ENCODE assay signal across 1 cellular context in the genomic region with DNA sequence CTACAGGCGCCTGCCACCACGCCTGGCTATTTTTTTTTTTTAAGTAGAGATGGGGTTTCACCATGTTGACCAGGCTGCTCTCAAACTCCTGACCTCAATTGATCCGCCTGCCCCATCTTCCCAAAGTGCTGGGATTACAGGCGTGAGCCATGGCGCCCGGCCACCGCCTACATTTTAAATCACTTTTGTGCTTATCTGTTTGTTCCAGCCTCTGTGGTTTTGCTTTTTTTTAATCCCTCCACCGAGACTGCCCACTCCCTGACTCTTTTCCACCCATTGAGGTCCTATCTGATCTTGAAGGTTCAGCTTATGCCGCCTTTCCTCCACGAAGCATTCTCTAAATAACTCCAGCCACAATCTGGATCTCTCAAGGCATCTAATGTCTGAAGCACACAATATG.
TF ChIP-seq lines count a peak whose summit lies in the region.

No MANE protein-coding gene starts in this region.

TF ChIP-seq in K562, 482 proteins besides CTCF, POLR2A, EP300 and RAD21 (continued from another document and continues in another):
- TF ChIP-seq, protein P1, sequence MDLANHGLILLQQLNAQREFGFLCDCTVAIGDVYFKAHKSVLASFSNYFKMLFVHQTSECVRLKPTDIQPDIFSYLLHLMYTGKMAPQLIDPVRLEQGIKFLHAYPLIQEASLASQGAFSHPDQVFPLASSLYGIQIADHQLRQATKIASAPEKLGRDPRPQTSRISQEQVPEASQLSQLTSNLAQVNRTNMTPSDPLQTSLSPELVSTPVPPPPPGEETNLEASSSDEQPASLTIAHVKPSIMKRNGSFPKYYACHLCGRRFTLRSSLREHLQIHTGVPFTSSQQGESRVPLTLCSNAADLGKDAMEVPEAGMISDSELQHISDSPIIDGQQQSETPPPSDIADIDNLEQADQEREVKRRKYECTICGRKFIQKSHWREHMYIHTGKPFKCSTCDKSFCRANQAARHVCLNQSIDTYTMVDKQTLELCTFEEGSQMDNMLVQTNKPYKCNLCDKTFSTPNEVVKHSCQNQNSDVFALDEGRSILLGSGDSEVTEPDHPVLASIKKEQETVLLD (IDR thresholded peaks at IDR 0.05), result no peak
- TF ChIP-seq RUNX1 (IDR thresholded peaks at IDR 0.05; ENCODE audit: low read depth) (no peak), TAF1 (IDR thresholded peaks at IDR 0.05; ENCODE audit: control insufficient read depth, extremely low read depth, insufficient read depth, low read length, severe bottlenecking) (no peak), HDAC1 (IDR thresholded peaks at IDR 0.05) (peak in 1 of 2 experiments; percentile 79; a peak in 2 of 4 replicates), POLR2AphosphoS2 (IDR thresholded peaks at IDR 0.05; ENCODE audit: low read length) (no peak), ARID1B (IDR thresholded peaks at IDR 0.05) (peak; percentile 74), NR2C1 (IDR thresholded peaks at IDR 0.05) (no peak), NR2C1 (tag; IDR thresholded peaks at IDR 0.05) (no peak), POLR2H (tag; IDR thresholded peaks at IDR 0.05; ENCODE audit: low read depth) (no peak), ZBTB1 (CRISPR knock-in tag; IDR thresholded peaks at IDR 0.05; ENCODE audit: borderline replicate concordance, low read depth) (no peak), NBN (IDR thresholded peaks at IDR 0.05; ENCODE audit: low read depth) (no peak), HIVEP1 (CRISPR knock-in tag; IDR thresholded peaks at IDR 0.05) (no peak), TAF9B (IDR thresholded peaks at IDR 0.05; ENCODE audit: partially characterized antibody) (no peak), SMARCE1 (IDR thresholded peaks at IDR 0.05) (peak; percentile 49; the same call in 1 of the 2 replicates), TRIM24 (IDR thresholded peaks at IDR 0.05) (no peak), POLR2G (IDR thresholded peaks at IDR 0.05; ENCODE audit: low read depth, low read length) (no peak), SIRT6 (IDR thresholded peaks at IDR 0.05; ENCODE audit: low read depth, low read length) (no peak), TEAD4 (IDR thresholded peaks at IDR 0.05; ENCODE audit: low read length) (peak; percentile 67), TEAD4 (CRISPR knock-in tag; IDR thresholded peaks at IDR 0.05; ENCODE audit: borderline replicate concordance) (no peak), TAL1 (IDR thresholded peaks at IDR 0.05) (peak; percentile 68), XRCC5 (IDR thresholded peaks at IDR 0.05; ENCODE audit: low read depth, low read length) (no peak), KDM1A (IDR thresholded peaks at IDR 0.05) (peak; percentile 89), SMARCA4 (IDR thresholded peaks at IDR 0.05) (no peak), HCFC1 (IDR thresholded peaks at IDR 0.05; ENCODE audit: low read depth, low read length) (no peak), ZSCAN32 (CRISPR knock-in tag; IDR thresholded peaks at IDR 0.05) (no peak), GABPB1 (CRISPR knock-in tag; IDR thresholded peaks at IDR 0.05) (no peak), NFYB (IDR thresholded peaks at IDR 0.05; ENCODE audit: extremely low read depth, insufficient read length) (no peak), IFI16 (CRISPR knock-in tag; IDR thresholded peaks at IDR 0.05) (no peak), SOX6 (IDR thresholded peaks at IDR 0.05) (peak; percentile 21; the same call in 1 of the 2 replicates), SMARCB1 (IDR thresholded peaks at IDR 0.05; ENCODE audit: insufficient read length, low read depth) (no peak), RBM15 (IDR thresholded peaks at IDR 0.05; ENCODE audit: insufficient read depth, low read length) (no peak)
- TF ChIP-seq, protein P2, sequence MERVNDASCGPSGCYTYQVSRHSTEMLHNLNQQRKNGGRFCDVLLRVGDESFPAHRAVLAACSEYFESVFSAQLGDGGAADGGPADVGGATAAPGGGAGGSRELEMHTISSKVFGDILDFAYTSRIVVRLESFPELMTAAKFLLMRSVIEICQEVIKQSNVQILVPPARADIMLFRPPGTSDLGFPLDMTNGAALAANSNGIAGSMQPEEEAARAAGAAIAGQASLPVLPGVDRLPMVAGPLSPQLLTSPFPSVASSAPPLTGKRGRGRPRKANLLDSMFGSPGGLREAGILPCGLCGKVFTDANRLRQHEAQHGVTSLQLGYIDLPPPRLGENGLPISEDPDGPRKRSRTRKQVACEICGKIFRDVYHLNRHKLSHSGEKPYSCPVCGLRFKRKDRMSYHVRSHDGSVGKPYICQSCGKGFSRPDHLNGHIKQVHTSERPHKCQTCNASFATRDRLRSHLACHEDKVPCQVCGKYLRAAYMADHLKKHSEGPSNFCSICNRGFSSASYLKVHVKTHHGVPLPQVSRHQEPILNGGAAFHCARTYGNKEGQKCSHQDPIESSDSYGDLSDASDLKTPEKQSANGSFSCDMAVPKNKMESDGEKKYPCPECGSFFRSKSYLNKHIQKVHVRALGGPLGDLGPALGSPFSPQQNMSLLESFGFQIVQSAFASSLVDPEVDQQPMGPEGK (CRISPR knock-in tag; IDR thresholded peaks at IDR 0.05; ENCODE audit: borderline replicate concordance), result no peak
- TF ChIP-seq, protein P3, sequence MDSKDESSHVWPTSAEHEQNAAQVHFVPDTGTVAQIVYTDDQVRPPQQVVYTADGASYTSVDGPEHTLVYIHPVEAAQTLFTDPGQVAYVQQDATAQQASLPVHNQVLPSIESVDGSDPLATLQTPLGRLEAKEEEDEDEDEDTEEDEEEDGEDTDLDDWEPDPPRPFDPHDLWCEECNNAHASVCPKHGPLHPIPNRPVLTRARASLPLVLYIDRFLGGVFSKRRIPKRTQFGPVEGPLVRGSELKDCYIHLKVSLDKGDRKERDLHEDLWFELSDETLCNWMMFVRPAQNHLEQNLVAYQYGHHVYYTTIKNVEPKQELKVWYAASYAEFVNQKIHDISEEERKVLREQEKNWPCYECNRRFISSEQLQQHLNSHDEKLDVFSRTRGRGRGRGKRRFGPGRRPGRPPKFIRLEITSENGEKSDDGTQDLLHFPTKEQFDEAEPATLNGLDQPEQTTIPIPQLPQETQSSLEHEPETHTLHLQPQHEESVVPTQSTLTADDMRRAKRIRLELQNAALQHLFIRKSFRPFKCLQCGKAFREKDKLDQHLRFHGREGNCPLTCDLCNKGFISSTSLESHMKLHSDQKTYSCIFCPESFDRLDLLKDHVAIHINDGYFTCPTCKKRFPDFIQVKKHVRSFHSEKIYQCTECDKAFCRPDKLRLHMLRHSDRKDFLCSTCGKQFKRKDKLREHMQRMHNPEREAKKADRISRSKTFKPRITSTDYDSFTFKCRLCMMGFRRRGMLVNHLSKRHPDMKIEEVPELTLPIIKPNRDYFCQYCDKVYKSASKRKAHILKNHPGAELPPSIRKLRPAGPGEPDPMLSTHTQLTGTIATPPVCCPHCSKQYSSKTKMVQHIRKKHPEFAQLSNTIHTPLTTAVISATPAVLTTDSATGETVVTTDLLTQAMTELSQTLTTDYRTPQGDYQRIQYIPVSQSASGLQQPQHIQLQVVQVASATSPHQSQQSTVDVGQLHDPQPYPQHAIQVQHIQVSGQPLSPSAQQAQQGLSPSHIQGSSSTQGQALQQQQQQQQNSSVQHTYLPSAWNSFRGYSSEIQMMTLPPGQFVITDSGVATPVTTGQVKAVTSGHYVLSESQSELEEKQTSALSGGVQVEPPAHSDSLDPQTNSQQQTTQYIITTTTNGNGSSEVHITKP (IDR thresholded peaks at IDR 0.05; ENCODE audit: partially characterized antibody), result no peak
- TF ChIP-seq, protein P4, sequence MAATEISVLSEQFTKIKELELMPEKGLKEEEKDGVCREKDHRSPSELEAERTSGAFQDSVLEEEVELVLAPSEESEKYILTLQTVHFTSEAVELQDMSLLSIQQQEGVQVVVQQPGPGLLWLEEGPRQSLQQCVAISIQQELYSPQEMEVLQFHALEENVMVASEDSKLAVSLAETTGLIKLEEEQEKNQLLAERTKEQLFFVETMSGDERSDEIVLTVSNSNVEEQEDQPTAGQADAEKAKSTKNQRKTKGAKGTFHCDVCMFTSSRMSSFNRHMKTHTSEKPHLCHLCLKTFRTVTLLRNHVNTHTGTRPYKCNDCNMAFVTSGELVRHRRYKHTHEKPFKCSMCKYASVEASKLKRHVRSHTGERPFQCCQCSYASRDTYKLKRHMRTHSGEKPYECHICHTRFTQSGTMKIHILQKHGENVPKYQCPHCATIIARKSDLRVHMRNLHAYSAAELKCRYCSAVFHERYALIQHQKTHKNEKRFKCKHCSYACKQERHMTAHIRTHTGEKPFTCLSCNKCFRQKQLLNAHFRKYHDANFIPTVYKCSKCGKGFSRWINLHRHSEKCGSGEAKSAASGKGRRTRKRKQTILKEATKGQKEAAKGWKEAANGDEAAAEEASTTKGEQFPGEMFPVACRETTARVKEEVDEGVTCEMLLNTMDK (IDR thresholded peaks at IDR 0.05; ENCODE audit: borderline replicate concordance, insufficient read depth, low read depth, low read length, poor library complexity, severe bottlenecking), result no peak
- TF ChIP-seq, protein P5, sequence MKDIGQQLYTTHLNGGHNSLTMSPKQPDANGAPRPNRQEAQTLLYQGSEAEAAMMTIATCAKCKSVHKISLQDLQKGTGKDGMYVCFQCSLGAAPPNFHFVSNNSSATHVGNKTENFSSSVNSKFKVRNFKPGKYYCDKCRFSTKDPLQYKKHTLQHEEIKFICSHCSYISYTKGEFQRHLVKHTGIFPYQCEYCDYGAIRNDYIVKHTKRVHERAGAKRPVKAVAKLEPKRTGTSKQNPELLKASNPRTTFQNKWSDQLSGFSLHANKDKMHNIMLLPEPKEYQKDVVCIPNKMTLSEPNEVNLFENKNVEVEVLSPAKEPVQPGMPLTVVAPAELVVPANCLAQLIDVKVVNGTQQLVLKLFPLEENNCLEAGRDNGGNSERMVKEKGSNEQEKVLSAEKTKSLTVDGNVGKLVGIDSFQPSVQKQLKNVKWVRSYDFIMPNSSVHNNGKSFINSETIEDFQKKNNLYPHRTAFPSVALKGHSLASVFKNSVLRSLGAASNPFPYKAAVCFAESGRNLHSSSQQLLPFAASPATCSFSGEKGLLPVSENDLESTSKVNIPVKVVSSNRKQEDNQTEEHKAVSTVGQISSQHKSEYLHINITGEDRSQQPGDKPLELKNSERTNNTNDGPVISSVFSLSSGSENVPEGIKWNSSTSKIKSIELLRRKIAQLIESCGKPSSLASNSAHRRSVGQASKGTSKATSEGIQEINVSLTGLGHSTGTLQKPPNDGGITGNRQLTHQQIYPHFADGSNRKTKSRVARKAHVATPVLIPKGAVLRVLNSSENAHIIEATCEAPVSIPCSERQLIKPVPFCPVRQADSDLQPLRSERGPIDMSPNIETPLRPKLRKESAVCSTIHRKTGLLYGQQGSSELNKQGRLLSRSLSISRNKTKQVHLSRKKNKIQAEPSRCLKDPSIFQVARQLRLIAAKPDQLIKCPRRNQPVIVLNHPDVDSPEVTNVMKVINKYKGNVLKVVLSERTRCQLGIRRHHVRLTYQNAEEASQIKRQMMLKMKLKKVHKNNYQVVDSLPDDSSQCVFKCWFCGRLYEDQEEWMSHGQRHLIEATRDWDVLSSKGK (CRISPR knock-in tag; IDR thresholded peaks at IDR 0.05), result no peak
- TF ChIP-seq, protein P6, sequence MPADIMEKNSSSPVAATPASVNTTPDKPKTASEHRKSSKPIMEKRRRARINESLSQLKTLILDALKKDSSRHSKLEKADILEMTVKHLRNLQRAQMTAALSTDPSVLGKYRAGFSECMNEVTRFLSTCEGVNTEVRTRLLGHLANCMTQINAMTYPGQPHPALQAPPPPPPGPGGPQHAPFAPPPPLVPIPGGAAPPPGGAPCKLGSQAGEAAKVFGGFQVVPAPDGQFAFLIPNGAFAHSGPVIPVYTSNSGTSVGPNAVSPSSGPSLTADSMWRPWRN (IDR thresholded peaks at IDR 0.05; ENCODE audit: low read depth), result peak; percentile 95
- TF ChIP-seq, protein P7, sequence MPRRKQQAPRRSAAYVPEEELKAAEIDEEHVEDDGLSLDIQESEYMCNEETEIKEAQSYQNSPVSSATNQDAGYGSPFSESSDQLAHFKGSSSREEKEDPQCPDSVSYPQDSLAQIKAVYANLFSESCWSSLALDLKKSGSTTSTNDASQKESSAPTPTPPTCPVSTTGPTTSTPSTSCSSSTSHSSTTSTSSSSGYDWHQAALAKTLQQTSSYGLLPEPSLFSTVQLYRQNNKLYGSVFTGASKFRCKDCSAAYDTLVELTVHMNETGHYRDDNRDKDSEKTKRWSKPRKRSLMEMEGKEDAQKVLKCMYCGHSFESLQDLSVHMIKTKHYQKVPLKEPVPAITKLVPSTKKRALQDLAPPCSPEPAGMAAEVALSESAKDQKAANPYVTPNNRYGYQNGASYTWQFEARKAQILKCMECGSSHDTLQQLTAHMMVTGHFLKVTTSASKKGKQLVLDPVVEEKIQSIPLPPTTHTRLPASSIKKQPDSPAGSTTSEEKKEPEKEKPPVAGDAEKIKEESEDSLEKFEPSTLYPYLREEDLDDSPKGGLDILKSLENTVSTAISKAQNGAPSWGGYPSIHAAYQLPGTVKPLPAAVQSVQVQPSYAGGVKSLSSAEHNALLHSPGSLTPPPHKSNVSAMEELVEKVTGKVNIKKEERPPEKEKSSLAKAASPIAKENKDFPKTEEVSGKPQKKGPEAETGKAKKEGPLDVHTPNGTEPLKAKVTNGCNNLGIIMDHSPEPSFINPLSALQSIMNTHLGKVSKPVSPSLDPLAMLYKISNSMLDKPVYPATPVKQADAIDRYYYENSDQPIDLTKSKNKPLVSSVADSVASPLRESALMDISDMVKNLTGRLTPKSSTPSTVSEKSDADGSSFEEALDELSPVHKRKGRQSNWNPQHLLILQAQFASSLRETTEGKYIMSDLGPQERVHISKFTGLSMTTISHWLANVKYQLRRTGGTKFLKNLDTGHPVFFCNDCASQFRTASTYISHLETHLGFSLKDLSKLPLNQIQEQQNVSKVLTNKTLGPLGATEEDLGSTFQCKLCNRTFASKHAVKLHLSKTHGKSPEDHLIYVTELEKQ (CRISPR knock-in tag; IDR thresholded peaks at IDR 0.05), result no peak
